Comparison of ENCODE assay signal across 8 cellular contexts in the genomic region with DNA sequence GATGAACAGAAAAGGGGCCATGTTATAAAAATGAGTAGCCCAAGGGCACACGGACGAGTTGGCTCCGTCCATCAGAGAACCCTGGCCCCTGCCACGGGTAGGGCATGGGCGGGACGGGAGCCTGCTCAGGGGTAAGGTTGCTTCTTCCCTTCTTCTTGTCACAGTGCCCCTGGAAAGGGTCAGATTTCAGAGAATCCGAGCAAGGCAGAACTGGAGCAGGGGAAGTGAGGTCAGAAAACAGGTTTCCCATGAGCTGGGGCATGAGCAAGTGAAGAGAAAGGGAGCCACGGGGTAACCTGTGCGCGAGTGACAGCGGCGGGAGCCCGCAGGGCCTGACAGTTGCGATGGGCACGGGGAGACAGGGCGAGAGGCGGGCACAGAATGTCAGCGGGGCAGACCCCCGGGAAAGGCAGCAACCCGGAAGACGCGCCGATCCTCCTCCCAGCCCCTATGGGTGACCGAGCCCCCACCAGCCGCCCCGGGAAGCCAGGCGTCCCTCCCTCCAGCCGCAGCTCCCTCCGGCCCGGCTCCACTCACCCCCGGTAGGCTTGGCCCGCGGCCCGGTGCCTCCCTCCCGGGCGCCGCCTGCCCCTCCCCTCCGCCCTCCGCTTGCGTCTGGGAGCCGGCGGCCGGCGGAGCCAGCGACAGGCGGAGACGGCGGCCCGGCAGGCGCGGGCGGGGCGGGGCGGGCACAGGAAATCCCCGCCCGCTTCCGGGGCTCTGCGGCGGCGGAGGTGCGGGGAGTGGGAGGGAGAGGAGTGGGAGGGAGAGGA.
A peak's percentile ranks its signal among the peaks of the same experiment; 100 is the strongest.
DNase-seq lines count a peak whose midpoint lies in the region; ATAC-seq and TF ChIP-seq lines count a peak whose summit lies in the region.

A gene (minus strand): TSS at position 671 of the 773 bp plus-strand sequence. CDS start 2,829 bp downstream, outside the sequence.

- H3K4me3 Mint-ChIP-seq in memory B cell: peak within 1 kb of the TSS; percentile 99

- no peaks in the 10 kb centered on the region for H3K9me3 ChIP-seq in effector memory CD4-positive, alpha-beta T cell (ENCODE audit: control insufficient read depth, low read length)

- peaks cover 16% of the 10 kb centered on the region for H3K4me1 ChIP-seq in effector memory CD4-positive, alpha-beta T cell (ENCODE audit: control insufficient read depth, insufficient read depth, low read length, poor library complexity, severe bottlenecking)

- DNase-seq in AG10803 (ENCODE audit: low read depth) (peak; percentile 67), NCI-H69 (lab: John Stamatoyannopoulos, UW) (peak; percentile 94), memory B cell (ENCODE audit: low spot score in 2 of 2) (peak; percentile 51 to 63)
- DNase-seq in activated CD8-positive, alpha-beta memory T cell treated with anti-CD3 and anti-CD28 coated beads for 1 hour (ENCODE audit: extremely low read depth in 1 of 2, low read depth in 1 of 2): peak; percentile 32 to 73
- DNase-seq in effector memory CD4-positive, alpha-beta T cell: peak; percentile 78 to 84 (median 79)
- DNase-seq in stimulated activated CD8-positive, alpha-beta memory T cell treated with anti-CD3 and anti-CD28 coated beads, Interleukin-12 subunit alpha, Interleukin-12 subunit beta, amount 100 ng/mL, for 24 hours (ENCODE audit: extremely low read depth): peak; percentile 41

- no peak for TF ChIP-seq CTCF in AG10803 (conservative IDR thresholded peaks at IDR 0.05; ENCODE audit: low read length)

- no peaks in the 10 kb centered on the region for H3K9me3 Mint-ChIP-seq in memory B cell

- H3K27me3 ChIP-seq in effector memory CD4-positive, alpha-beta T cell (replicated peaks; ENCODE audit: control insufficient read depth, insufficient read depth, low read length, poor library complexity, severe bottlenecking): no peaks in the 10 kb centered on the region

- H3K27ac ChIP-seq in effector memory CD4-positive, alpha-beta T cell (ENCODE audit: insufficient read depth, low read length, poor library complexity, severe bottlenecking): peak within 1 kb of the TSS; percentile 82

- in situ Hi-C loops in GM18951 (cut with MboI; ENCODE audit: low sequenced_read_pairs, unreplicated experiment): no loop called here

- no peaks in the 10 kb centered on the region for H3K27me3 Mint-ChIP-seq in memory B cell

- TF ChIP-seq POLR2A in GM18951 (IDR thresholded peaks at IDR 0.05; ENCODE audit: extremely low read depth, insufficient read depth, insufficient read length): peak; percentile 79

- peak within 1 kb of the TSS; percentile 96 for H3K27ac Mint-ChIP-seq in memory B cell

- H3K4me3 ChIP-seq in AG10803 (ENCODE audit: low read length): peak within 1 kb of the TSS; percentile 81
- peak within 1 kb of the TSS; percentile 77 for H3K4me3 ChIP-seq in effector memory CD4-positive, alpha-beta T cell (ENCODE audit: insufficient read depth, low read depth, low read length, poor library complexity, severe bottlenecking)

- peaks cover 15% of the 10 kb centered on the region for H3K36me3 Mint-ChIP-seq in memory B cell

- peaks cover 18% of the 10 kb centered on the region for H3K4me1 Mint-ChIP-seq in memory B cell

- peaks cover 22% of the 10 kb centered on the region for H3K36me3 ChIP-seq in effector memory CD4-positive, alpha-beta T cell (ENCODE audit: control insufficient read depth, insufficient read depth, low read length)

- ATAC-seq in HG03159 (IDR thresholded peaks at IDR 0.05; ENCODE audit: unreplicated experiment): peak; percentile 75
- ATAC-seq in memory B cell (ENCODE audit: low read depth): peak; percentile 88

Comparison
In these comparisons a context has a peak if more than half of its experiments do, and no peak if none do; other contexts are left out.
1. Peak in every context shown above with its lines: DNase-seq, ATAC-seq, H3K4me3 ChIP-seq and H3K27ac ChIP-seq.
2. DNase-seq: peak in every context shown above with its lines; median percentile 94 in NCI-H69; 79 in effector memory CD4-positive, alpha-beta T cell; 67 in AG10803; 57 in memory B cell; 52 in activated CD8-positive, alpha-beta memory T cell treated with anti-CD3 and anti-CD28 coated beads for 1 hour; 41 in stimulated activated CD8-positive, alpha-beta memory T cell treated with anti-CD3 and anti-CD28 coated beads, Interleukin-12 subunit alpha, Interleukin-12 subunit beta, amount 100 ng/mL, for 24 hours.